In genomic region chr3:187368251-187368733, GRCh38 we compare ENCODE assay signal across 8 cellular contexts. TPM values are rescaled to one million over a fixed set of nuclear protein-coding genes. Genes with fewer than 3 reads are reported as not detected.
DNase-seq lines count a peak whose midpoint lies in the region; ATAC-seq and TF ChIP-seq lines count a peak whose summit lies in the region.
"Had no signal": no experiment of that assay in that cellular context is flagged by ENCODE, and none has a peak within 500 bp of the region (broad histone marks: within the 10 kb centered on the region; RNA-seq: fewer than 3 reads in every experiment).

Gene RTP4, plus strand, starts transcription at chr3:187368385. Its CDS starts 57 bp downstream, at chr3:187368442.

- WGBS in heart left ventricle, 4 donors: 34 to 44% (median 40%) methylated on average over 5 of the region's 5 CpGs
- WGBS in sigmoid colon, 2 donors: 1 to 2% methylated on average over 5 of the region's 5 CpGs

- H3K27me3 Mint-ChIP-seq in activated naive CD4-positive, alpha-beta T cell treated with anti-CD3 and anti-CD28 coated beads, Interleukin-2, amount 50 U/mL, for 24 hours: no peaks in the 10 kb centered on the region

- H3K4me3 ChIP-seq in heart left ventricle: peak within 1 kb of the TSS; percentile 35 to 73 (median 56)
- H3K4me3 ChIP-seq in sigmoid colon: peak within 1 kb of the TSS; percentile 29 to 57 (median 52)

- peaks cover 41% of the 10 kb centered on the region for H3K4me1 Mint-ChIP-seq in activated naive CD4-positive, alpha-beta T cell treated with anti-CD3 and anti-CD28 coated beads, Interleukin-2, amount 50 U/mL, for 24 hours

- TF ChIP-seq EP300 in sigmoid colon (IDR thresholded peaks at IDR 0.05): no peak

- TF ChIP-seq CTCF in heart left ventricle (IDR thresholded peaks at IDR 0.05) (no peak), sigmoid colon (IDR thresholded peaks at IDR 0.05) (no peak)

- TF ChIP-seq POLR2A in heart left ventricle (IDR thresholded peaks at IDR 0.05) (no peak), sigmoid colon (IDR thresholded peaks at IDR 0.05) (no peak)

- H3K9me3 Mint-ChIP-seq in activated naive CD4-positive, alpha-beta T cell treated with anti-CD3 and anti-CD28 coated beads, Interleukin-2, amount 50 U/mL, for 24 hours: no peaks in the 10 kb centered on the region

- H3K4me1 ChIP-seq in heart left ventricle (peaks cover 0 to 26% (median 11%) of the 10 kb centered on the region in 12 donors), sigmoid colon (peaks cover 0 to 22% (median 17%) of the 10 kb centered on the region in 4 donors)

- peaks cover 25% of the 10 kb centered on the region for H3K36me3 Mint-ChIP-seq in activated naive CD4-positive, alpha-beta T cell treated with anti-CD3 and anti-CD28 coated beads, Interleukin-2, amount 50 U/mL, for 24 hours

- peaks cover 0 to 26% (median 17%) of the 10 kb centered on the region in 9 donors for H3K36me3 ChIP-seq in heart left ventricle
- H3K36me3 ChIP-seq in sigmoid colon: peaks cover 0 to 25% (median 3%) of the 10 kb centered on the region in 4 donors

- H3K9me3 ChIP-seq in heart left ventricle (peaks cover 0 to 4% (median 0%) of the 10 kb centered on the region in 12 donors), sigmoid colon (no peaks in the 10 kb centered on the region)

- ATAC-seq in GM18517 (IDR thresholded peaks at IDR 0.05; ENCODE audit: unreplicated experiment): peak; percentile 97
- peak; percentile 92 for ATAC-seq in HG02642 (IDR thresholded peaks at IDR 0.05; ENCODE audit: poor library complexity, unreplicated experiment)
- ATAC-seq in heart left ventricle: peak; percentile 56 to 88 (median 76)

- H3K27ac Mint-ChIP-seq in activated naive CD4-positive, alpha-beta T cell treated with anti-CD3 and anti-CD28 coated beads, Interleukin-2, amount 50 U/mL, for 24 hours: peak within 1 kb of the TSS; percentile 99

- peak within 1 kb of the TSS; percentile 97 for H3K4me3 Mint-ChIP-seq in activated naive CD4-positive, alpha-beta T cell treated with anti-CD3 and anti-CD28 coated beads, Interleukin-2, amount 50 U/mL, for 24 hours

- peak within 1 kb of the TSS; percentile 79 to 94 (median 90) for H3K27ac ChIP-seq in heart left ventricle
- H3K27ac ChIP-seq in sigmoid colon: peak within 1 kb of the TSS; percentile 68 to 91 (median 84)

- H3K27me3 ChIP-seq in heart left ventricle: no peaks in the 10 kb centered on the region
- no peaks in the 10 kb centered on the region for H3K27me3 ChIP-seq in sigmoid colon

- intact Hi-C loops in heart left ventricle (cut with DNase I): no loop called here
- intact Hi-C loops in sigmoid colon (cut with DNase I): no loop called here

- DNase-seq in NCI-H774 (lab: John Stamatoyannopoulos, UW) (peak; percentile 43), heart left ventricle (peak in 2 of 5 donors; percentile 19 to 24), sigmoid colon (no peak), iPS-NIHi11 (ENCODE audit: low spot score) (no peak)

RNA-seq across cellular contexts. Expression of gene RTP4, which starts in this region (rescaled TPM):
- total RNA-seq in heart left ventricle (1 to 10 TPM in 6 of 9 donors, under 1 TPM in 3; 0.38 to 5.4 (median 1.2) TPM), sigmoid colon (10 to 100 TPM in 1 of 4 donors, 1 to 10 TPM in 3; 5.7 to 10.2 (median 7.0) TPM)
- polyA plus RNA-seq in heart left ventricle (1 to 10 TPM in 1 of 2 donors, under 1 TPM in 1; 0.72 to 1.8 TPM), sigmoid colon (10 to 100 TPM in 1 of 3 donors, 1 to 10 TPM in 2; 7.8 to 11.2 (median 7.9) TPM)
- polyA plus RNA-seq: neural cell had no signal
